In the genomic region with DNA sequence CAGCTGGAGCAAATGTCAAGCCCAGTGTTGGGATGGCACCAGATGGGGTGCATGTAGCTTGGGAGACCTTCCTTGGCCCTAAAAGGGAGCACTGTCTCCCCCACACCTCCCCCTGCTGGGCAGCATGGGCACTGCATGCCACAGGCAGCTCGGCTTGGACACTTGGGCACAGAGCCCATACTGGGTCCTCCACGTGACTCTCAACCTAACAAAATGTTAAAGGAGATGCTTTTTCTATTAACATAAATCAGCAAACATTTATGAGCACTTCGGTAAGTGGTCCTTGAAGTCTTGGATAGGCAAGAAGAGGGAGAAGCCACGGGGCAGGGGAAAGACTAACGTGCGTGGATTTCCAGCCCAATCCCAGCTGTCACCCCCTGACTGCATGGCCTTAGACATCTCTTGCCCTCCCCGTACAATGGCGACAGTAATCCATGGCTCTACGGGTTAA, we compare ENCODE assay signal across 9 cellular contexts. TPM values are rescaled to one million over a fixed set of nuclear protein-coding genes. Genes with fewer than 3 reads are reported as not detected.
DNase-seq lines count a peak whose midpoint lies in the region; ATAC-seq and TF ChIP-seq lines count a peak whose summit lies in the region.
"Had no signal": no experiment of that assay in that cellular context is flagged by ENCODE, and none has a peak within 500 bp of the region (broad histone marks: within the 10 kb centered on the region; RNA-seq: fewer than 3 reads in every experiment).

No MANE protein-coding gene starts in this region.

- H2AFZ ChIP-seq in HCT116 (ENCODE audit: low read depth, low read length, poor library complexity, severe bottlenecking) (no peak overlapping the region), neural progenitor cell (replicated peaks) (no peak overlapping the region)

- H3K27ac ChIP-seq in HCT116 (ENCODE audit: low read depth, low read length) (no peak overlapping the region), esophagus squamous epithelium (no peak overlapping the region), neural progenitor cell (no peak overlapping the region)

- H3K9ac ChIP-seq in HCT116 (ENCODE audit: low read length) (no peak overlapping the region), neural progenitor cell (no peak overlapping the region)

- CTCF ChIA-PET in HCT116 (lab: Charles Lee), result interaction anchor here (0.6 to 3.6 kb wide), 24 partner anchors 8 to 245 kb away, joined by 3 to 31 read pairs (median 3); a partner anchor contains a TSS

- H3K27me3 Mint-ChIP-seq in neural progenitor cell (ENCODE audit: insufficient read depth, low read depth), result peaks cover 5% of the 10 kb centered on the region

- H3K4me3 ChIP-seq in HCT116 (replicated peaks in 1 of 2; ENCODE audit: low read depth in 1 of 2, low read length in 2 of 2), result no peak overlapping the region
- no peak overlapping the region for H3K4me3 ChIP-seq in esophagus squamous epithelium
- no peak overlapping the region for H3K4me3 ChIP-seq in neural progenitor cell

- no peaks in the 10 kb centered on the region for H3K9me3 ChIP-seq in HCT116 (ENCODE audit: control insufficient read depth in 1 of 2, insufficient read depth in 1 of 2, low read depth in 1 of 2, low read length in 2 of 2)
- H3K9me3 ChIP-seq in esophagus squamous epithelium, result no peaks in the 10 kb centered on the region
- no peaks in the 10 kb centered on the region for H3K9me3 ChIP-seq in neural progenitor cell (ENCODE audit: low read depth)

- ATAC-seq in HCT116, result peak; percentile 87
- no peak for ATAC-seq in HG02763 (IDR thresholded peaks at IDR 0.05; ENCODE audit: unreplicated experiment)

- intact Hi-C loops in HCT116 (cut with micrococcal nuclease) (loop anchor here (1.0 kb wide), 2 partner anchors 22 to 188 kb away; no protein-coding TSS in a partner anchor), esophagus squamous epithelium (cut with DNase I) (no loop called here)

- H4K20me1 ChIP-seq in HCT116 (ENCODE audit: insufficient read depth) (no peaks in the 10 kb centered on the region), neural progenitor cell (ENCODE audit: low read depth) (no peaks in the 10 kb centered on the region)

- H3K4me1 ChIP-seq in HCT116 (ENCODE audit: control insufficient read depth in 1 of 2, insufficient read depth in 2 of 2, low read length in 2 of 2) (no peaks in the 10 kb centered on the region), esophagus squamous epithelium (no peaks in the 10 kb centered on the region), neural progenitor cell (no peaks in the 10 kb centered on the region)

- H3K79me2 ChIP-seq in HCT116 (ENCODE audit: insufficient read depth, low read length) (no peaks in the 10 kb centered on the region), neural progenitor cell (ENCODE audit: low read depth) (no peaks in the 10 kb centered on the region)

- no peaks in the 10 kb centered on the region for H3K9me3 Mint-ChIP-seq in neural progenitor cell

- H3F3A ChIP-seq in neural progenitor cell (ENCODE audit: low read depth), result no peaks in the 10 kb centered on the region

- H3K36me3 ChIP-seq in HCT116 (ENCODE audit: control insufficient read depth in 1 of 2, insufficient read depth in 2 of 2, low read length in 2 of 2) (no peaks in the 10 kb centered on the region), esophagus squamous epithelium (peaks cover 0 to 8% (median 0%) of the 10 kb centered on the region in 3 donors), neural progenitor cell (no peaks in the 10 kb centered on the region)

- no peaks in the 10 kb centered on the region for H3K4me1 Mint-ChIP-seq in neural progenitor cell

- TF ChIP-seq POLR2A in HCT116 (IDR thresholded peaks at IDR 0.05; ENCODE audit: borderline replicate concordance, extremely low read depth, insufficient read depth, insufficient read length) (no peak), esophagus squamous epithelium (IDR thresholded peaks at IDR 0.05) (no peak)

- TF ChIP-seq CTCF in HCT116 (IDR thresholded peaks at IDR 0.05 in 2 of 3, conservative IDR thresholded peaks at IDR 0.05 in 1 of 3; ENCODE audit: borderline replicate concordance in 1 of 3, insufficient read depth in 1 of 3, low read depth in 2 of 3, low read length in 2 of 3) (peak; percentile 89 to 100 (median 98)), esophagus squamous epithelium (IDR thresholded peaks at IDR 0.05) (peak; percentile 83 to 92 (median 87)), neural progenitor cell (IDR thresholded peaks at IDR 0.05) (peak; percentile 92)

- 65 to 91% methylated on average over 7 to 9 of the region's 9 CpGs for WGBS in esophagus squamous epithelium, 2 donors

- H3K9me2 ChIP-seq in HCT116 (ENCODE audit: insufficient read depth), result no peaks in the 10 kb centered on the region

- POLR2A ChIA-PET in HCT116 (lab: Charles Lee), result no interaction called here

- DNase-seq in Daoy (ENCODE audit: low read depth) (peak; percentile 65), HCT116 (ENCODE audit: low read depth, low spot score) (peak; percentile 19), NCI-H774 (lab: John Stamatoyannopoulos, UW) (peak; percentile 9), activated T-cell treated with anti-CD3 and anti-CD28 coated beads for 4 hours (peak; percentile 73), esophagus squamous epithelium (lab: John Stamatoyannopoulos, UW) (no peak), neural progenitor cell (ENCODE audit: low spot score) (peak; percentile 56), superior temporal gyrus (ENCODE audit: extremely low spot score) (peak; percentile 78)

- H3K36me3 Mint-ChIP-seq in neural progenitor cell, result peaks cover 18% of the 10 kb centered on the region

- no peak overlapping the region for H3K4me3 Mint-ChIP-seq in neural progenitor cell

- no TSS peak for BruUV-seq in HCT116 (replicated peaks; lab: Mats Ljungman, UMichigan)

- RAD21 ChIA-PET in HCT116 (lab: Charles Lee; ENCODE audit: low non-redundant PET in 1 of 2, low total read pairs in 2 of 2, uncharacterized antibody in 2 of 2, unreplicated experiment in 2 of 2), result interaction anchor here (1.1 to 1.6 kb wide), 2 partner anchors 13 to 22 kb away, joined by 4 to 7 read pairs; no protein-coding TSS in a partner anchor

- H3K27ac Mint-ChIP-seq in neural progenitor cell, result no peak overlapping the region

- no peaks in the 10 kb centered on the region for H3K27me3 ChIP-seq in HCT116 (ENCODE audit: insufficient read depth, low read length)
- H3K27me3 ChIP-seq in esophagus squamous epithelium, result no peaks in the 10 kb centered on the region
- no peaks in the 10 kb centered on the region for H3K27me3 ChIP-seq in neural progenitor cell

- no peak overlapping the region for H3K4me2 ChIP-seq in HCT116 (ENCODE audit: low read length)
- H3K4me2 ChIP-seq in neural progenitor cell, result no peak overlapping the region

- TF ChIP-seq RAD21 in HCT116 (IDR thresholded peaks at IDR 0.05; ENCODE audit: low read depth), result peak; percentile 65

TF ChIP-seq in HCT116, 20 proteins besides CTCF, POLR2A, EP300 and RAD21:
- TF ChIP-seq YY1 (IDR thresholded peaks at IDR 0.05; ENCODE audit: extremely low read depth, insufficient replicate concordance, low read depth, low read length), result no peak

RNA-seq across cellular contexts. Expression of a gene that starts 23.9 kb away (rescaled TPM):
- total RNA-seq in Daoy (2014; rRNA removed; shearing (Covaris generic)), result 26.3 and 33.1 TPM in 2 replicates
- total RNA-seq in HCT116 (2021; ENCODE audit: unreplicated experiment) (43.4 TPM), esophagus squamous epithelium (10 to 100 TPM; 14.5 to 27.3 (median 20.5) TPM), neural progenitor cell (ENCODE audit: low replicate concordance) (31.5 and 40.6 TPM in 2 replicates)
- polyA plus RNA-seq in HCT116 (2012), result 24.0 and 25.8 TPM in 2 replicates

RNA-seq across cellular contexts. Expression of a gene that starts 37.3 kb away (rescaled TPM):
- total RNA-seq in Daoy (2014; rRNA removed; shearing (Covaris generic)), result 124 and 133 TPM in 2 replicates
- total RNA-seq in HCT116 (2021; ENCODE audit: unreplicated experiment) (16.1 TPM), esophagus squamous epithelium (10 to 100 TPM in 1 of 4 donors, 1 to 10 TPM in 2, not detected in 1; 5.5 to 15.6 (median 6.4) TPM), neural progenitor cell (ENCODE audit: low replicate concordance) (18.9 and 20.3 TPM in 2 replicates)
- polyA plus RNA-seq in HCT116 (2012), result 9.3 and 11.2 TPM in 2 replicates
- total RNA-seq: T-helper 2 cell treated with Interferon-gamma antibody and Interleukin-4, amounts not matched to agents 100 ng/mL and 5 ng/mL, for 36 hours had no signal
